Comparison of ENCODE assay signal across 13 cellular contexts in genomic region chr12:49227701-49228100, GRCh38. TPM values are rescaled to one million over a fixed set of nuclear protein-coding genes. Genes with fewer than 3 reads are reported as not detected.
DNase-seq lines count a peak whose midpoint lies in the region; ATAC-seq lines count a peak whose summit lies in the region.
"Had no signal": no experiment of that assay in that cellular context is flagged by ENCODE, and none has a peak within 500 bp of the region (broad histone marks: within the 10 kb centered on the region; RNA-seq: fewer than 3 reads in every experiment).

No MANE protein-coding gene starts in this region.

- DNase-seq in NCI-H1092 treated with DMSO at 0.1 percent for 48 hours (lab: John Stamatoyannopoulos, UW) (peak; percentile 68), NCI-H1092 (lab: John Stamatoyannopoulos, UW) (no peak), NCI-H2227 (lab: John Stamatoyannopoulos, UW; ENCODE audit: unreplicated experiment) (peak; percentile 69), cerebellum (ENCODE audit: low spot score) (peak; percentile 69), posterior vena cava (ENCODE audit: low spot score) (peak; percentile 5), glomerular visceral epithelial cell (ENCODE audit: extremely low spot score) (no peak), SW 1271 (lab: John Stamatoyannopoulos, UW) (no peak)
- DNase-seq: kidney; naive thymus-derived CD8-positive, alpha-beta T cell; stimulated activated CD4-positive, alpha-beta T cell treated with anti-CD3 and anti-CD28 coated beads, Interleukin-12 subunit alpha, Interleukin-12 subunit beta, amount 100 ng/mL, for 4 hours; T-cell; thyroid gland had no signal

- intact Hi-C loops in posterior vena cava (cut with DNase I): no loop called here

- no peak for ATAC-seq in HG03565 (IDR thresholded peaks at IDR 0.05; ENCODE audit: unreplicated experiment)
- ATAC-seq: naive thymus-derived CD8-positive, alpha-beta T cell; T-cell had no signal

RNA-seq across cellular contexts. Expression of gene TUBA1C, which starts 37.2 kb away (rescaled TPM):
- total RNA-seq in cerebellum (46.1 TPM), posterior vena cava (100 to 1,000 TPM; 172 to 219 TPM)

RNA-seq across cellular contexts. Expression of gene TUBA1A, which starts 38.8 kb away (rescaled TPM):
- total RNA-seq in cerebellum: 3,426 TPM
- total RNA-seq in posterior vena cava: 100 to 1,000 TPM; 240 to 247 TPM

Comparison
In these comparisons a context has a peak if more than half of its experiments do, and no peak if none do; other contexts are left out.
1. DNase-seq: peak in NCI-H1092 treated with DMSO at 0.1 percent for 48 hours (single experiment), NCI-H2227 (single experiment), cerebellum (single experiment) and posterior vena cava (single experiment); none in NCI-H1092 (single experiment), glomerular visceral epithelial cell (single experiment) and SW 1271 (0 of 2).
2. RNA of gene TUBA1A, which starts 38.8 kb away (total RNA-seq): 3,426 TPM in cerebellum (single experiment); 240 to 247 TPM in posterior vena cava; every median in the first group is over 10 times any median in the second.